Comparison of ENCODE assay signal across 20 cellular contexts in genomic region chr2:85431787-85432186, GRCh38. TPM values are rescaled to one million over a fixed set of nuclear protein-coding genes. Genes with fewer than 3 reads are reported as not detected.
A peak's percentile ranks its signal among the peaks of the same experiment; 100 is the strongest.
DNase-seq lines count a peak whose midpoint lies in the region; ATAC-seq and TF ChIP-seq lines count a peak whose summit lies in the region.
"Had no signal": no experiment of that assay in that cellular context is flagged by ENCODE, and none has a peak within 500 bp of the region (broad histone marks: within the 10 kb centered on the region; RNA-seq: fewer than 3 reads in every experiment).

No MANE protein-coding gene starts in this region.

- H3K23ac ChIP-seq in neuronal stem cell (ENCODE audit: low read depth, low read length, poor library complexity), result peak overlapping the region; percentile 46

- H3K27ac ChIP-seq in BLaER1 treated with 17β-estradiol and CSF1 and Interleukin-3, amounts not matched to agents 10 nM and 100 nM, result peak overlapping the region in 6 of 11 experiments; percentile 0 to 43 (median 24); a peak in 6 of 22 replicates
- H3K27ac ChIP-seq in Karpas-422 (ENCODE audit: low read length) (no peak overlapping the region), endodermal cell (ENCODE audit: low read depth, low read length) (peak overlapping the region; percentile 91), neuronal stem cell (replicated peaks; ENCODE audit: low read length) (peak overlapping the region; percentile 69)
- H3K27ac ChIP-seq: gastroesophageal sphincter, KMS-11, parathyroid adenoma, PC-9, spleen had no signal

- 77 to 88% methylated on average over 5 to 9 of the region's 9 CpGs for WGBS in endodermal cell (ENCODE audit: insufficient coverage in 1 of 2, insufficient read length in 1 of 2), 2 experiments
- no CpG with 5 or more reads among the region's 9 CpGs for WGBS in neuronal stem cell (ENCODE audit: extremely low coverage in 2 of 2, insufficient read length in 2 of 2, insufficient replicate concordance in 1 of 2), 2 donors

- no peaks in the 10 kb centered on the region for H3K27me3 Mint-ChIP-seq in endodermal cell (ENCODE audit: insufficient read depth)
- peaks cover 15% of the 10 kb centered on the region for H3K27me3 Mint-ChIP-seq in activated naive CD4-positive, alpha-beta T cell treated with anti-CD3 and anti-CD28 coated beads, Interleukin-2, amount 10 ng/mL, durations not matched to agents 7 days and 5 days
- H3K27me3 Mint-ChIP-seq: activated CD4-positive, alpha-beta memory T cell treated with anti-CD3 and anti-CD28 coated beads, Interleukin-2, amount 10 ng/mL, durations not matched to agents 7 days and 5 days; stimulated activated naive CD8-positive, alpha-beta T cell treated with anti-CD3 and anti-CD28 coated beads, Interleukin-15, Interleukin-2, amounts not matched to agents 100 ng/mL and 50 ng/mL, for 24 hours had no signal

- H2BK12ac ChIP-seq in neuronal stem cell (ENCODE audit: low read length), result peak overlapping the region; percentile 33

- H3K9ac ChIP-seq in BLaER1 treated with 17β-estradiol and CSF1 and Interleukin-3, amounts not matched to agents 10 nM and 100 nM, result peak overlapping the region in 1 of 11 experiments; percentile 16; a peak in 1 of 22 replicates
- H3K9ac ChIP-seq in Karpas-422 (ENCODE audit: low read length) (peak overlapping the region; percentile 58), endodermal cell (ENCODE audit: extremely low read depth, low read length, poor library complexity, severe bottlenecking) (no peak overlapping the region), neuronal stem cell (ENCODE audit: low read depth, low read length, poor library complexity) (peak overlapping the region; percentile 71)
- H3K9ac ChIP-seq: KMS-11, parathyroid adenoma had no signal

- H2BK120ac ChIP-seq in neuronal stem cell (ENCODE audit: low read depth, low read length), result peak overlapping the region; percentile 88

- DNase-seq in Karpas-422 (no peak), endodermal cell (no peak), neuronal stem cell (ENCODE audit: low spot score) (no peak), SK-N-DZ (ENCODE audit: low spot score) (no peak)
- no peak for DNase-seq in activated naive CD4-positive, alpha-beta T cell treated with anti-CD3 and anti-CD28 coated beads, Interleukin-2, amount 10 ng/mL, durations not matched to agents 7 days and 5 days
- DNase-seq: activated CD4-positive, alpha-beta memory T cell treated with anti-CD3 and anti-CD28 coated beads, Interleukin-2, amount 10 ng/mL, durations not matched to agents 7 days and 5 days; adrenal gland; Calu3; NCI-H1417 treated with DMSO at 0.1 percent for 48 hours; NCI-H510A treated with DMSO at 0.1 percent for 48 hours; PC-9; spleen had no signal

- H3K4me3 ChIP-seq in BLaER1 treated with 17β-estradiol and CSF1 and Interleukin-3, amounts not matched to agents 10 nM and 100 nM, result no peak overlapping the region
- peak overlapping the region; percentile 50 for H3K4me3 ChIP-seq in Karpas-422 (ENCODE audit: low read length)
- no peak overlapping the region for H3K4me3 ChIP-seq in endodermal cell (ENCODE audit: low read length)
- H3K4me3 ChIP-seq in neuronal stem cell (ENCODE audit: low read length in 2 of 2), result peak overlapping the region in 1 of 2 donors; percentile 38
- H3K4me3 ChIP-seq: adrenal gland, gastroesophageal sphincter, PC-9, spleen had no signal

- H3K9me3 Mint-ChIP-seq in endodermal cell, result no peaks in the 10 kb centered on the region
- H3K9me3 Mint-ChIP-seq in activated naive CD4-positive, alpha-beta T cell treated with anti-CD3 and anti-CD28 coated beads, Interleukin-2, amount 10 ng/mL, durations not matched to agents 7 days and 5 days, result no peaks in the 10 kb centered on the region
- H3K9me3 Mint-ChIP-seq: activated CD4-positive, alpha-beta memory T cell treated with anti-CD3 and anti-CD28 coated beads, Interleukin-2, amount 10 ng/mL, durations not matched to agents 7 days and 5 days; stimulated activated naive CD8-positive, alpha-beta T cell treated with anti-CD3 and anti-CD28 coated beads, Interleukin-15, Interleukin-2, amounts not matched to agents 100 ng/mL and 50 ng/mL, for 24 hours had no signal

- H2BK15ac ChIP-seq in neuronal stem cell (ENCODE audit: low read length), result peak overlapping the region; percentile 47

- H3K18ac ChIP-seq in neuronal stem cell (ENCODE audit: low read length), result peak overlapping the region; percentile 95

- H4K20me1 ChIP-seq in BLaER1 treated with 17β-estradiol and CSF1 and Interleukin-3, amounts not matched to agents 10 nM and 100 nM, result no peaks in the 10 kb centered on the region
- no peaks in the 10 kb centered on the region for H4K20me1 ChIP-seq in Karpas-422 (ENCODE audit: insufficient read depth, low read depth, low read length)

- H3K27ac Mint-ChIP-seq in endodermal cell, result no peak overlapping the region
- no peak overlapping the region for H3K27ac Mint-ChIP-seq in activated naive CD4-positive, alpha-beta T cell treated with anti-CD3 and anti-CD28 coated beads, Interleukin-2, amount 10 ng/mL, durations not matched to agents 7 days and 5 days
- H3K27ac Mint-ChIP-seq: activated CD4-positive, alpha-beta memory T cell treated with anti-CD3 and anti-CD28 coated beads, Interleukin-2, amount 10 ng/mL, durations not matched to agents 7 days and 5 days; stimulated activated naive CD8-positive, alpha-beta T cell treated with anti-CD3 and anti-CD28 coated beads, Interleukin-15, Interleukin-2, amounts not matched to agents 100 ng/mL and 50 ng/mL, for 24 hours had no signal

- peak overlapping the region in 10 of 11 experiments; percentile 34 to 90 (median 64); a peak in 16 of 22 replicates for H3K4me2 ChIP-seq in BLaER1 treated with 17β-estradiol and CSF1 and Interleukin-3, amounts not matched to agents 10 nM and 100 nM
- H3K4me2 ChIP-seq in Karpas-422 (ENCODE audit: low read depth, low read length, poor library complexity, severe bottlenecking) (peak overlapping the region; percentile 74), neuronal stem cell (ENCODE audit: insufficient read depth, low read length, poor library complexity, severe bottlenecking) (no peak overlapping the region)
- H3K4me2 ChIP-seq: KMS-11, PC-9 had no signal

- H3K79me2 ChIP-seq in Karpas-422 (ENCODE audit: low read length), result no peaks in the 10 kb centered on the region
- H3K79me2 ChIP-seq: parathyroid adenoma had no signal

- no peak overlapping the region for H2BK5ac ChIP-seq in neuronal stem cell (ENCODE audit: low read length)

- no peaks in the 10 kb centered on the region for H3K36me3 ChIP-seq in BLaER1 treated with 17β-estradiol and CSF1 and Interleukin-3, amounts not matched to agents 10 nM and 100 nM
- H3K36me3 ChIP-seq in Karpas-422 (ENCODE audit: insufficient read depth, low read length) (no peaks in the 10 kb centered on the region), endodermal cell (ENCODE audit: control insufficient read depth, insufficient read depth, low read length) (no peaks in the 10 kb centered on the region), neuronal stem cell (replicated peaks in 1 of 2; ENCODE audit: control insufficient read depth in 2 of 2, insufficient read depth in 2 of 2, low read length in 2 of 2) (no peaks in the 10 kb centered on the region)
- H3K36me3 ChIP-seq: adrenal gland, gastroesophageal sphincter, spleen had no signal

- peak overlapping the region; percentile 58 for H3K4ac ChIP-seq in neuronal stem cell (ENCODE audit: low read length)

- no peak for ATAC-seq in HG03159 (IDR thresholded peaks at IDR 0.05; ENCODE audit: unreplicated experiment)
- ATAC-seq in GM18867 (IDR thresholded peaks at IDR 0.05; ENCODE audit: unreplicated experiment), result no peak
- ATAC-seq: gastroesophageal sphincter, HCT116 had no signal

- peak overlapping the region; percentile 45 for H4K91ac ChIP-seq in neuronal stem cell (ENCODE audit: low read depth, low read length, poor library complexity)

- no peaks in the 10 kb centered on the region for H3K9me3 ChIP-seq in BLaER1 treated with 17β-estradiol and CSF1 and Interleukin-3, amounts not matched to agents 10 nM and 100 nM (replicated peaks in 1 of 11)
- H3K9me3 ChIP-seq in Karpas-422 (ENCODE audit: low read length) (no peaks in the 10 kb centered on the region), endodermal cell (ENCODE audit: control insufficient read depth, low read length) (no peaks in the 10 kb centered on the region), neuronal stem cell (replicated peaks in 1 of 2; ENCODE audit: control insufficient read depth in 2 of 2, insufficient read depth in 1 of 2, low read depth in 1 of 2, low read length in 2 of 2) (no peaks in the 10 kb centered on the region)
- H3K9me3 ChIP-seq: adrenal gland, gastroesophageal sphincter, spleen had no signal

- H2AFZ ChIP-seq in Karpas-422 (ENCODE audit: low read length) (no peak overlapping the region), neuronal stem cell (ENCODE audit: low read length) (peak overlapping the region; percentile 87)
- H2AFZ ChIP-seq: parathyroid adenoma, PC-9 had no signal

- no peak overlapping the region for H3K4me3 Mint-ChIP-seq in endodermal cell
- H3K4me3 Mint-ChIP-seq in activated naive CD4-positive, alpha-beta T cell treated with anti-CD3 and anti-CD28 coated beads, Interleukin-2, amount 10 ng/mL, durations not matched to agents 7 days and 5 days, result no peak overlapping the region
- H3K4me3 Mint-ChIP-seq: activated CD4-positive, alpha-beta memory T cell treated with anti-CD3 and anti-CD28 coated beads, Interleukin-2, amount 10 ng/mL, durations not matched to agents 7 days and 5 days; stimulated activated naive CD8-positive, alpha-beta T cell treated with anti-CD3 and anti-CD28 coated beads, Interleukin-15, Interleukin-2, amounts not matched to agents 100 ng/mL and 50 ng/mL, for 24 hours had no signal

- no peaks in the 10 kb centered on the region for H3K36me3 Mint-ChIP-seq in endodermal cell (ENCODE audit: low read depth)
- H3K36me3 Mint-ChIP-seq in activated naive CD4-positive, alpha-beta T cell treated with anti-CD3 and anti-CD28 coated beads, Interleukin-2, amount 10 ng/mL, durations not matched to agents 7 days and 5 days, result no peaks in the 10 kb centered on the region

- H3K27me3 ChIP-seq in BLaER1 treated with 17β-estradiol and CSF1 and Interleukin-3, amounts not matched to agents 10 nM and 100 nM, result no peaks in the 10 kb centered on the region
- H3K27me3 ChIP-seq in Karpas-422 (ENCODE audit: low read length), result no peaks in the 10 kb centered on the region
- H3K27me3 ChIP-seq in endodermal cell (ENCODE audit: control insufficient read depth, insufficient read depth, low read length, poor library complexity, severe bottlenecking), result no peaks in the 10 kb centered on the region
- H3K27me3 ChIP-seq in neuronal stem cell (ENCODE audit: control insufficient read depth in 3 of 3, insufficient read depth in 3 of 3, low read depth in 1 of 3, low read length in 3 of 3), result peaks cover 0 to 3% (median 0%) of the 10 kb centered on the region in 3 experiments
- H3K27me3 ChIP-seq: adrenal gland, gastroesophageal sphincter, spleen had no signal

- H3K4me1 Mint-ChIP-seq in endodermal cell, result peaks cover 40% of the 10 kb centered on the region
- peaks cover 8% of the 10 kb centered on the region for H3K4me1 Mint-ChIP-seq in activated naive CD4-positive, alpha-beta T cell treated with anti-CD3 and anti-CD28 coated beads, Interleukin-2, amount 10 ng/mL, durations not matched to agents 7 days and 5 days

- no peaks in the 10 kb centered on the region for H3K9me2 ChIP-seq in Karpas-422 (replicated peaks; ENCODE audit: insufficient read depth, low read length)

- H2AK5ac ChIP-seq in neuronal stem cell (ENCODE audit: low read depth, low read length), result peak overlapping the region; percentile 93

- no peak overlapping the region for H3K14ac ChIP-seq in neuronal stem cell (ENCODE audit: low read length)

- no peak for TF ChIP-seq CTCF in endodermal cell (conservative IDR thresholded peaks at IDR 0.05)

- peaks cover 85 to 96% (median 89%) of the 10 kb centered on the region in 10 experiments for H3K4me1 ChIP-seq in BLaER1 treated with 17β-estradiol and CSF1 and Interleukin-3, amounts not matched to agents 10 nM and 100 nM
- H3K4me1 ChIP-seq in Karpas-422 (ENCODE audit: low read length) (peaks cover 59% of the 10 kb centered on the region), endodermal cell (ENCODE audit: control insufficient read depth, insufficient read depth, low read length) (peaks cover 5% of the 10 kb centered on the region), neuronal stem cell (ENCODE audit: control insufficient read depth in 2 of 2, insufficient read depth in 1 of 2, low read depth in 1 of 2, low read length in 2 of 2) (peaks cover 26 to 41% of the 10 kb centered on the region in 2 donors)

- CTCF ChIA-PET in activated naive CD4-positive, alpha-beta T cell treated with anti-CD3 and anti-CD28 coated beads, Interleukin-2, amount 10 ng/mL, durations not matched to agents 7 days and 5 days (lab: Charles Lee), result interaction anchor here (2.2 kb wide), 1 partner anchor 13 kb away, joined by 4 read pairs; the partner anchor contains the start of gene SH2D6

- H3K79me1 ChIP-seq in neuronal stem cell (ENCODE audit: low read depth, low read length), result no peaks in the 10 kb centered on the region

- H4K8ac ChIP-seq in neuronal stem cell (ENCODE audit: low read depth, low read length), result peak overlapping the region; percentile 20

RNA-seq across cellular contexts. Expression of gene SH2D6, which starts 13.3 kb away (rescaled TPM):
- 0.32 and 0.37 TPM in 2 replicates for total RNA-seq in Karpas-422 (2014; rRNA removed; shearing (Covaris generic); ENCODE audit: low replicate concordance)
- 1 to 10 TPM in 1 of 2 donors, under 1 TPM in 1; 0.68 to 1.1 TPM for total RNA-seq in endodermal cell
- 0.28 TPM for polyA plus RNA-seq in endodermal cell (2013, experiment 1 of 2)
- polyA plus RNA-seq in endodermal cell (2013, experiment 2 of 2), result 0.70 TPM
- polyA plus RNA-seq in neuronal stem cell (2013, experiment 1 of 2), result 0.15 TPM
- 0.15 TPM for polyA plus RNA-seq in neuronal stem cell (2013, experiment 2 of 2)
- polyA plus RNA-seq in SK-N-DZ (2014; cell fraction: cytosol; rRNA removed), result 0.07 TPM in 1 of 2 replicates, not detected in the other
- polyA plus RNA-seq in SK-N-DZ (2014; cell fraction: nucleus; rRNA removed), result 1.5 and 1.8 TPM in 2 replicates
- total RNA-seq: gastroesophageal sphincter had no signal

RNA-seq across cellular contexts. Expression of gene CAPG, which starts 21.6 kb away (rescaled TPM):
- total RNA-seq in Karpas-422 (2014; rRNA removed; shearing (Covaris generic); ENCODE audit: low replicate concordance), result 0.63 and 7.4 TPM in 2 replicates
- total RNA-seq in endodermal cell, result 100 to 1,000 TPM; 104 to 119 TPM
- 30.9 TPM for polyA plus RNA-seq in endodermal cell (2013, experiment 1 of 2)
- 30.1 TPM for polyA plus RNA-seq in endodermal cell (2013, experiment 2 of 2)
- polyA plus RNA-seq in neuronal stem cell (2013, experiment 1 of 2), result 41.7 TPM
- 42.5 TPM for polyA plus RNA-seq in neuronal stem cell (2013, experiment 2 of 2)
- polyA plus RNA-seq in SK-N-DZ (2014; cell fraction: cytosol; rRNA removed), result 4.5 and 20.2 TPM in 2 replicates
- polyA plus RNA-seq in SK-N-DZ (2014; cell fraction: nucleus; rRNA removed), result 3.2 and 13.6 TPM in 2 replicates

Comparison
In these comparisons a context has a peak if more than half of its experiments do, and no peak if none do; other contexts are left out.
1. RNA of gene CAPG, which starts 21.6 kb away (total RNA-seq): 104 to 119 TPM in endodermal cell; 0.63 to 7.4 TPM in Karpas-422; every median in the first group is over 10 times any median in the second.